In the genomic region with DNA sequence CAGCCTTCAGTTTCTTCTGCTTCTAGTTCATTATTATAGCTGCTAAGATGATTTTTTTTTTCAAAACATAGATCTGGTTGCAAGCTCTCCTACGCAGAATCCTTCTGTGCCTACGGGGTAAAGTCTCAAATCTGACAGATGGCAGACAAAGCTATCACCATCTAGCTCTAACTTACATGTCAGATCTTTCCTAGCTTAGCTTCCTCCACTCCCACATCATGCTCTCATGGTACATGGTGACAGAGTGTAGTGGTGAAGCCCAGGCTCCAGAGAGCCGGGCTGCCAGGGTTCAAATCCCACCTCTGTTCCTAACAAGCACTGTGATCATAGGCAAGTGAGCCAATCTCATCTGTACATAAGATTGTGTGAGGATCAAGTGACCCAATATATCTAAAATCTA, we compare ENCODE assay signal across 25 cellular contexts. TPM values are rescaled to one million over a fixed set of nuclear protein-coding genes. Genes with fewer than 3 reads are reported as not detected.
"Had no signal": no experiment of that assay in that cellular context is flagged by ENCODE, and none has a peak within 500 bp of the region (broad histone marks: within the 10 kb centered on the region; RNA-seq: fewer than 3 reads in every experiment).

No MANE protein-coding gene starts in this region.

- H3K4me1 Mint-ChIP-seq: naive B cell; neural crest cell; stimulated activated naive CD8-positive, alpha-beta T cell treated with anti-CD3 and anti-CD28 coated beads, Interleukin-15, amount 100 ng/mL, for 72 hours had no signal

- DNase-seq: dorsolateral prefrontal cortex; effector CD4-positive, alpha-beta T cell; foreskin fibroblast; gastrocnemius medialis; heart left ventricle; left cardiac atrium; left lung; mesenchymal stem cell; mucosa of descending colon; naive B cell; stimulated activated CD4-positive, alpha-beta T cell treated with anti-CD3 and anti-CD28 coated beads, Interleukin-12 subunit alpha, Interleukin-12 subunit beta, amount 100 ng/mL, for 4 hours; stimulated activated CD4-positive, alpha-beta T cell treated with anti-CD3 and anti-CD28 coated beads, Interleukin-1b, Interleukin-23, amount 100 ng/mL, for 48 hours; stimulated activated CD4-positive, alpha-beta T cell treated with anti-CD3 and anti-CD28 coated beads, Interleukin-4, amount 100 ng/mL, for 1 hour; stimulated activated CD8-positive, alpha-beta memory T cell treated with anti-CD3 and anti-CD28 coated beads, Interleukin-4, amount 100 ng/mL, for 48 hours; stimulated activated naive CD4-positive, alpha-beta T cell; stimulated activated naive CD8-positive, alpha-beta T cell treated with anti-CD3 and anti-CD28 coated beads, Interleukin-15, amount 100 ng/mL, for 72 hours; thyroid gland; upper lobe of left lung had no signal

- H3K4me3 Mint-ChIP-seq: mesothelial cell of epicardium; naive B cell; natural killer cell treated with Interleukin-12 subunit alpha and Interleukin-12 subunit beta and Interleukin-15 and Interleukin-18, amount 100 ng/mL, for 72 hours; neural crest cell; stimulated activated naive CD8-positive, alpha-beta T cell treated with anti-CD3 and anti-CD28 coated beads, Interleukin-15, amount 100 ng/mL, for 72 hours had no signal

- H3K9me3 Mint-ChIP-seq: mesothelial cell of epicardium; natural killer cell treated with Interleukin-12 subunit alpha and Interleukin-12 subunit beta and Interleukin-15 and Interleukin-18, amount 100 ng/mL, for 72 hours; neural crest cell; stimulated activated naive CD8-positive, alpha-beta T cell treated with anti-CD3 and anti-CD28 coated beads, Interleukin-15, amount 100 ng/mL, for 72 hours had no signal

- H3K36me3 Mint-ChIP-seq: mesothelial cell of epicardium; naive B cell; natural killer cell treated with Interleukin-12 subunit alpha and Interleukin-12 subunit beta and Interleukin-15 and Interleukin-18, amount 100 ng/mL, for 72 hours had no signal

- ATAC-seq: esophagus mucosa; gastrocnemius medialis; heart left ventricle; left cardiac atrium; left lung; mucosa of descending colon; sciatic nerve; stimulated activated naive CD8-positive, alpha-beta T cell treated with anti-CD3 and anti-CD28 coated beads, Interleukin-15, amount 100 ng/mL, for 72 hours had no signal

- H3K27ac Mint-ChIP-seq: mesothelial cell of epicardium; naive B cell; natural killer cell treated with Interleukin-12 subunit alpha and Interleukin-12 subunit beta and Interleukin-15 and Interleukin-18, amount 100 ng/mL, for 72 hours; progenitor cell of endocrine pancreas; stimulated activated naive CD8-positive, alpha-beta T cell treated with anti-CD3 and anti-CD28 coated beads, Interleukin-15, amount 100 ng/mL, for 72 hours had no signal

RNA-seq across cellular contexts. Expression of a gene that starts 24.2 kb away (rescaled TPM):
- polyA plus RNA-seq: heart left ventricle, smooth muscle cell had no signal

RNA-seq across cellular contexts. Expression of a gene that starts 35.6 kb away (rescaled TPM):
- polyA plus RNA-seq: heart left ventricle, smooth muscle cell had no signal
